1 cellular context compared by ENCODE assay signal in the genomic region with DNA sequence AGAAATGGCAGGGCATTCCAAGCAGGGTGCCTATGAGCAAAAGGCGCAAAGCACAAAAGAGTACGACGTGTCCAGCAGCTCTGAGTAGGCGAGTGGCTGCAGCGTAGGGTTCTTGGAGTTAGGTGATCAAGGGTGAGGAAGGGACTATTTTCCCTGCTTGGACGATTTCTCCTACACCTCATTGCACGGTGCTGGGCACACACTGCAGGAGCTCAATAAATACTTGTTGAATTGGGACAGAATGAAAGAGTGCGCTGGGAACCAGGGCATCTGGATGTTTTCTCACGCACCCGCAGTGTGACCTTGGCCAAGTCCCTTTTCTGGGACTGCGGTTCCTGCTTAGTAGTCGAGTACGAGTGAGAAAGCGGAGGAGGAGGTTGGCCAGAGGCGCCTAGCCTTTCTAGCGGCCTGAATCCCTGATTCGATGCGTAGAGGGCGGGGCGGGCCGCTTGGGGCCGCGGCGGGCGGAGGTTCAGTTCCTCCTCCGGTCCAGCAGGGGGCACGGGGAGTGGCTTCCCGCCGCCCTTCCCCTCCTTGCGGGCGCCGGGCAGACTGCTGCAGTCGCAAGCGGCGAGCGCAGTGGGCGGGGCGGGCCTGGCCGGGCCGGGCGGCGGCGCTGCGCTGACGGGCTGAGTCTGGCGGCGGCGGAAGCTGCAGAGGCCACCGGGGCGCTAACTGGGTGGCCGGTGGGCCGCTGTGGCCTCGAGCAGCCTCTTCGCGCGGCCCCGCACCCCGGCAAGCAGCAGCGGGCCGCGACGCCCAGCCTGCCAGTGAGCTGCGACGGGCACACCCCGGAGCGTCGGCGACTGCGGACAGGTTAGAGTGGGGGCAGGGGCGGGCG.
TF ChIP-seq lines count a peak whose summit lies in the region.

A gene (plus strand): TSS at position 560 of the 841 bp plus-strand sequence. CDS start 333 bp downstream, outside the sequence.

TF ChIP-seq in HepG2, 621 proteins besides CTCF, POLR2A, EP300 and RAD21 (continued from another document and continues in another):
- TF ChIP-seq, protein P1, sequence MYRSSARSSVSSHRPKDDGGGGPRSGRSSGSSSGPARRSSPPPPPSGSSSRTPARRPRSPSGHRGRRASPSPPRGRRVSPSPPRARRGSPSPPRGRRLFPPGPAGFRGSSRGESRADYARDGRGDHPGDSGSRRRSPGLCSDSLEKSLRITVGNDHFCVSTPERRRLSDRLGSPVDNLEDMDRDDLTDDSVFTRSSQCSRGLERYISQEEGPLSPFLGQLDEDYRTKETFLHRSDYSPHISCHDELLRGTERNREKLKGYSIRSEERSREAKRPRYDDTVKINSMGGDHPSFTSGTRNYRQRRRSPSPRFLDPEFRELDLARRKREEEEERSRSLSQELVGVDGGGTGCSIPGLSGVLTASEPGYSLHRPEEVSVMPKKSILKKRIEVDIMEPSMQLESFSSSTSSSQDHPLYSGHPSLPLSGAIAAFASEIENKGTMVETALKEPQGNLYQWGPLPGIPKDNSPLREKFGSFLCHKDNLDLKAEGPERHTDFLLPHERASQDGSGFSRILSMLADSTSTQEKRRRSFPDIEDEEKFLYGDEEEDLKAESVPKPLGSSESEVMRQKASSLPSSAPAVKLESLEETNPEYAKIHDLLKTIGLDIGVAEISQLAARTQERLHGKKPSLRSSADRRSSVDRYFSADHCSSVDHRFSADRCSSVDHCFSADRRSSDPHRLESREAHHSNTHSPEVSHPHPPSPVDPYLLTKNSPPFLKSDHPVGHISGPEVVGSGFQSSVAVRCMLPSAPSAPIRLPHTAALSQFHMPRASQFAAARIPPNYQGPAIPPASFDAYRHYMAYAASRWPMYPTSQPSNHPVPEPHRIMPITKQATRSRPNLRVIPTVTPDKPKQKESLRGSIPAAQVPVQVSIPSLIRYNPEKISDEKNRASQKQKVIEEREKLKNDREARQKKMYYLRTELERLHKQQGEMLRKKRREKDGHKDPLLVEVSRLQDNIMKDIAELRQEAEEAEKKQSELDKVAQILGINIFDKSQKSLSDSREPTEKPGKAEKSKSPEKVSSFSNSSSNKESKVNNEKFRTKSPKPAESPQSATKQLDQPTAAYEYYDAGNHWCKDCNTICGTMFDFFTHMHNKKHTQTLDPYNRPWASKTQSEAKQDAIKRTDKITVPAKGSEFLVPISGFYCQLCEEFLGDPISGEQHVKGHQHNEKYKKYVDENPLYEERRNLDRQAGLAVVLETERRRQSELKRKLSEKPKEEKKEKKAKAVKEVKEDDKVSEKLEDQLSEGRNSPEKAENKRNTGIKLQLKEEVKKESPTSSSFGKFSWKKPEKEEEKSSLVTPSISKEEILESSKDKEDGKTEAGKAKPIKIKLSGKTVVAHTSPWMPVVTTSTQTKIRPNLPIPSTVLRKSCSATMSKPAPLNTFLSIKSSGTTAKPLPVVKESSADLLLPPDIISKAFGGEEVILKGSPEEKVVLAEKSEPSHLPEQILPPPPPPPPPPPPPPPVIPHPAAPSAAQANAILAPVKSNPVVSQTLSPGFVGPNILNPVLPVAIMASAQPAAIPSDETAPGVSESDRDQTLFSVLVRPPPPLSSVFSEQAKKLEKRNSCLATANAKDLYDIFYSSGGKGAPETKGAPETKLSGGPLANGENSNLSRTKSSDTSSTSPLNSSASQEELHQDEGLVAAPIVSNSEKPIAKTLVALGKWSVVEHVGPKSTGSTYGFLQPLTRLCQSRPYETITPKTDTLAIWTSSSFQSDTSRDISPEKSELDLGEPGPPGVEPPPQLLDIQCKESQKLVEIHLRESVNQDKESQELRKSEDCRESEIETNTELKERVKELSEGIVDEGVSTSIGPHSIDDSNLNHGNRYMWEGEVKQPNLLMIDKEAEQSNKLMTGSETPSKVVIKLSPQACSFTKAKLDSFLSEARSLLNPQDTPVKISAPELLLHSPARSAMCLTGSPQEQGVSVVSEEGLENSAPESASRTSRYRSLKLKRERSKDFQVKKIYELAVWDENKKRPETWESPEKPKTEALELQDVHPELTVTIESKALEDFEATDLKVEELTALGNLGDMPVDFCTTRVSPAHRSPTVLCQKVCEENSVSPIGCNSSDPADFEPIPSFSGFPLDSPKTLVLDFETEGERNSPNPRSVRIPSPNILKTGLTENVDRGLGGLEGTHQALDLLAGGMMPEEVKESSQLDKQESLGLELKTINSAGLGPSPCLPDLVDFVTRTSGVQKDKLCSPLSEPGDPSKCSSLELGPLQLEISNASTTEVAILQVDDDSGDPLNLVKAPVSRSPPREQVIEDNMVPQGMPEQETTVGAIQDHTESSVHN (CRISPR knock-in tag; IDR thresholded peaks at IDR 0.05) = no peak
- TF ChIP-seq ZNF678 (CRISPR knock-in tag; IDR thresholded peaks at IDR 0.05) (no peak), RFX3 (CRISPR knock-in tag; IDR thresholded peaks at IDR 0.05) (no peak), ZNF780A (CRISPR knock-in tag; IDR thresholded peaks at IDR 0.05) (no peak), SYNCRIP (IDR thresholded peaks at IDR 0.05; ENCODE audit: insufficient read depth, low read depth, low read length) (no peak), ZNF3 (CRISPR knock-in tag; IDR thresholded peaks at IDR 0.05) (no peak), ZC3H4 (CRISPR knock-in tag; IDR thresholded peaks at IDR 0.05; ENCODE audit: borderline replicate concordance) (no peak), ZBTB1 (CRISPR knock-in tag; IDR thresholded peaks at IDR 0.05; ENCODE audit: borderline replicate concordance) (no peak), ZNF788 (CRISPR knock-in tag; IDR thresholded peaks at IDR 0.05; ENCODE audit: borderline replicate concordance) (no peak), RFX5 (IDR thresholded peaks at IDR 0.05; ENCODE audit: low read depth, low read length) (no peak), SRF (IDR thresholded peaks at IDR 0.05; ENCODE audit: low read depth, low read length) (no peak), KMT2B (CRISPR knock-in tag; IDR thresholded peaks at IDR 0.05) (peak; percentile 28; the same call in 1 of the 2 replicates), PHF8 (CRISPR knock-in tag; IDR thresholded peaks at IDR 0.05) (peak; percentile 71), MYC (CRISPR knock-in tag; IDR thresholded peaks at IDR 0.05; ENCODE audit: borderline replicate concordance) (no peak), ZBTB42 (CRISPR knock-in tag; IDR thresholded peaks at IDR 0.05) (no peak), IRF2 (CRISPR knock-in tag; IDR thresholded peaks at IDR 0.05) (no peak), PAWR (CRISPR knock-in tag; IDR thresholded peaks at IDR 0.05; ENCODE audit: borderline replicate concordance) (no peak), SP140L (CRISPR knock-in tag; IDR thresholded peaks at IDR 0.05; ENCODE audit: borderline replicate concordance) (no peak), HDAC1 (CRISPR knock-in tag; IDR thresholded peaks at IDR 0.05) (peak; percentile 45; the same call in 1 of the 2 replicates), GATAD2A (CRISPR knock-in tag; IDR thresholded peaks at IDR 0.05) (no peak), ZFY (CRISPR knock-in tag; IDR thresholded peaks at IDR 0.05) (peak; percentile 86), MEF2D (CRISPR knock-in tag; IDR thresholded peaks at IDR 0.05) (no peak), RXRA (CRISPR knock-in tag; IDR thresholded peaks at IDR 0.05) (no peak), TBL1XR1 (IDR thresholded peaks at IDR 0.05; ENCODE audit: borderline replicate concordance, low read length, partially characterized antibody) (no peak), FOXJ3 (CRISPR knock-in tag; IDR thresholded peaks at IDR 0.05; ENCODE audit: borderline replicate concordance) (no peak), ZNF101 (CRISPR knock-in tag; IDR thresholded peaks at IDR 0.05; ENCODE audit: borderline replicate concordance, low read depth) (no peak), ZNF564 (CRISPR knock-in tag; IDR thresholded peaks at IDR 0.05) (no peak), ZMYM3 (CRISPR knock-in tag; IDR thresholded peaks at IDR 0.05) (no peak)
- TF ChIP-seq, protein P2, sequence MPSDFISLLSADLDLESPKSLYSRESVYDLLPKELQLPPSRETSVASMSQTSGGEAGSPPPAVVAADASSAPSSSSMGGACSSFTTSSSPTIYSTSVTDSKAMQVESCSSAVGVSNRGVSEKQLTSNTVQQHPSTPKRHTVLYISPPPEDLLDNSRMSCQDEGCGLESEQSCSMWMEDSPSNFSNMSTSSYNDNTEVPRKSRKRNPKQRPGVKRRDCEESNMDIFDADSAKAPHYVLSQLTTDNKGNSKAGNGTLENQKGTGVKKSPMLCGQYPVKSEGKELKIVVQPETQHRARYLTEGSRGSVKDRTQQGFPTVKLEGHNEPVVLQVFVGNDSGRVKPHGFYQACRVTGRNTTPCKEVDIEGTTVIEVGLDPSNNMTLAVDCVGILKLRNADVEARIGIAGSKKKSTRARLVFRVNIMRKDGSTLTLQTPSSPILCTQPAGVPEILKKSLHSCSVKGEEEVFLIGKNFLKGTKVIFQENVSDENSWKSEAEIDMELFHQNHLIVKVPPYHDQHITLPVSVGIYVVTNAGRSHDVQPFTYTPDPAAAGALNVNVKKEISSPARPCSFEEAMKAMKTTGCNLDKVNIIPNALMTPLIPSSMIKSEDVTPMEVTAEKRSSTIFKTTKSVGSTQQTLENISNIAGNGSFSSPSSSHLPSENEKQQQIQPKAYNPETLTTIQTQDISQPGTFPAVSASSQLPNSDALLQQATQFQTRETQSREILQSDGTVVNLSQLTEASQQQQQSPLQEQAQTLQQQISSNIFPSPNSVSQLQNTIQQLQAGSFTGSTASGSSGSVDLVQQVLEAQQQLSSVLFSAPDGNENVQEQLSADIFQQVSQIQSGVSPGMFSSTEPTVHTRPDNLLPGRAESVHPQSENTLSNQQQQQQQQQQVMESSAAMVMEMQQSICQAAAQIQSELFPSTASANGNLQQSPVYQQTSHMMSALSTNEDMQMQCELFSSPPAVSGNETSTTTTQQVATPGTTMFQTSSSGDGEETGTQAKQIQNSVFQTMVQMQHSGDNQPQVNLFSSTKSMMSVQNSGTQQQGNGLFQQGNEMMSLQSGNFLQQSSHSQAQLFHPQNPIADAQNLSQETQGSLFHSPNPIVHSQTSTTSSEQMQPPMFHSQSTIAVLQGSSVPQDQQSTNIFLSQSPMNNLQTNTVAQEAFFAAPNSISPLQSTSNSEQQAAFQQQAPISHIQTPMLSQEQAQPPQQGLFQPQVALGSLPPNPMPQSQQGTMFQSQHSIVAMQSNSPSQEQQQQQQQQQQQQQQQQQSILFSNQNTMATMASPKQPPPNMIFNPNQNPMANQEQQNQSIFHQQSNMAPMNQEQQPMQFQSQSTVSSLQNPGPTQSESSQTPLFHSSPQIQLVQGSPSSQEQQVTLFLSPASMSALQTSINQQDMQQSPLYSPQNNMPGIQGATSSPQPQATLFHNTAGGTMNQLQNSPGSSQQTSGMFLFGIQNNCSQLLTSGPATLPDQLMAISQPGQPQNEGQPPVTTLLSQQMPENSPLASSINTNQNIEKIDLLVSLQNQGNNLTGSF (CRISPR knock-in tag; IDR thresholded peaks at IDR 0.05) = no peak
- TF ChIP-seq, protein P3, sequence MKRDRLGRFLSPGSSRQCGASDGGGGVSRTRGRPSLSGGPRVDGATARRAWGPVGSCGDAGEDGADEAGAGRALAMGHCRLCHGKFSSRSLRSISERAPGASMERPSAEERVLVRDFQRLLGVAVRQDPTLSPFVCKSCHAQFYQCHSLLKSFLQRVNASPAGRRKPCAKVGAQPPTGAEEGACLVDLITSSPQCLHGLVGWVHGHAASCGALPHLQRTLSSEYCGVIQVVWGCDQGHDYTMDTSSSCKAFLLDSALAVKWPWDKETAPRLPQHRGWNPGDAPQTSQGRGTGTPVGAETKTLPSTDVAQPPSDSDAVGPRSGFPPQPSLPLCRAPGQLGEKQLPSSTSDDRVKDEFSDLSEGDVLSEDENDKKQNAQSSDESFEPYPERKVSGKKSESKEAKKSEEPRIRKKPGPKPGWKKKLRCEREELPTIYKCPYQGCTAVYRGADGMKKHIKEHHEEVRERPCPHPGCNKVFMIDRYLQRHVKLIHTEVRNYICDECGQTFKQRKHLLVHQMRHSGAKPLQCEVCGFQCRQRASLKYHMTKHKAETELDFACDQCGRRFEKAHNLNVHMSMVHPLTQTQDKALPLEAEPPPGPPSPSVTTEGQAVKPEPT (CRISPR knock-in tag; IDR thresholded peaks at IDR 0.05; ENCODE audit: low read depth) = no peak
- TF ChIP-seq, protein P4, sequence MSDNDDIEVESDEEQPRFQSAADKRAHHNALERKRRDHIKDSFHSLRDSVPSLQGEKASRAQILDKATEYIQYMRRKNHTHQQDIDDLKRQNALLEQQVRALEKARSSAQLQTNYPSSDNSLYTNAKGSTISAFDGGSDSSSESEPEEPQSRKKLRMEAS (IDR thresholded peaks at IDR 0.05) = no peak
- TF ChIP-seq, protein P5, sequence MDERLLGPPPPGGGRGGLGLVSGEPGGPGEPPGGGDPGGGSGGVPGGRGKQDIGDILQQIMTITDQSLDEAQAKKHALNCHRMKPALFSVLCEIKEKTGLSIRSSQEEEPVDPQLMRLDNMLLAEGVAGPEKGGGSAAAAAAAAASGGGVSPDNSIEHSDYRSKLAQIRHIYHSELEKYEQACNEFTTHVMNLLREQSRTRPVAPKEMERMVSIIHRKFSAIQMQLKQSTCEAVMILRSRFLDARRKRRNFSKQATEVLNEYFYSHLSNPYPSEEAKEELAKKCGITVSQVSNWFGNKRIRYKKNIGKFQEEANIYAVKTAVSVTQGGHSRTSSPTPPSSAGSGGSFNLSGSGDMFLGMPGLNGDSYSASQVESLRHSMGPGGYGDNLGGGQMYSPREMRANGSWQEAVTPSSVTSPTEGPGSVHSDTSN (CRISPR knock-in tag; IDR thresholded peaks at IDR 0.05) = no peak
